19 cellular contexts compared by ENCODE assay signal in genomic region chr4:72843466-72843865, GRCh38.
"Had no signal": no experiment of that assay in that cellular context is flagged by ENCODE, and none has a peak within 500 bp of the region (broad histone marks: within the 10 kb centered on the region; RNA-seq: fewer than 3 reads in every experiment).

No MANE protein-coding gene starts in this region.

- H3K4me3 ChIP-seq: adrenal gland, ascending aorta, breast epithelium, colonic mucosa, ovary, psoas muscle, tibial artery had no signal

- H3K36me3 ChIP-seq: adrenal gland, ascending aorta, breast epithelium, colonic mucosa, ovary, tibial artery had no signal

- H3K9me3 ChIP-seq: adrenal gland, ascending aorta, breast epithelium, colonic mucosa, ovary, psoas muscle, tibial artery had no signal

- H3K4me1 ChIP-seq: adrenal gland, breast epithelium, colonic mucosa, psoas muscle had no signal

- H3K27ac ChIP-seq: adrenal gland, breast epithelium, colonic mucosa, epithelial cell of prostate, ovary, psoas muscle, tibial artery had no signal

- DNase-seq: activated B cell treated with CpG ODN at 0.5 μM for 24 hours; activated CD4-positive, alpha-beta T cell treated with anti-CD3 and anti-CD28 coated beads for 36 hours; activated CD4-positive, alpha-beta T cell treated with anti-CD3 and anti-CD28 coated beads, Interleukin-2, amount 50 U/mL, for 4 hours; activated CD8-positive, alpha-beta memory T cell treated with anti-CD3 and anti-CD28 coated beads for 24 hours; activated CD8-positive, alpha-beta memory T cell treated with anti-CD3 and anti-CD28 coated beads, Interleukin-2, amount 50 U/mL, for 4 hours; activated T-cell treated with anti-CD3 and anti-CD28 coated beads, Interleukin-2, amount 50 U/mL, for 24 hours; adrenal gland; colonic mucosa; endodermal cell; immature natural killer cell; ovary; psoas muscle; right cardiac atrium; stimulated activated CD4-positive, alpha-beta T cell treated with anti-CD3 and anti-CD28 coated beads, Interleukin-12 subunit alpha, Interleukin-12 subunit beta, amount 100 ng/mL, for 4 hours; stimulated activated naive CD8-positive, alpha-beta T cell treated with anti-CD3 and anti-CD28 coated beads, Interleukin-15, amount 100 ng/mL, for 72 hours; tibial artery had no signal

- H3K27me3 ChIP-seq: adrenal gland, ascending aorta, breast epithelium, colonic mucosa, ovary, tibial artery had no signal
